In the genomic region with DNA sequence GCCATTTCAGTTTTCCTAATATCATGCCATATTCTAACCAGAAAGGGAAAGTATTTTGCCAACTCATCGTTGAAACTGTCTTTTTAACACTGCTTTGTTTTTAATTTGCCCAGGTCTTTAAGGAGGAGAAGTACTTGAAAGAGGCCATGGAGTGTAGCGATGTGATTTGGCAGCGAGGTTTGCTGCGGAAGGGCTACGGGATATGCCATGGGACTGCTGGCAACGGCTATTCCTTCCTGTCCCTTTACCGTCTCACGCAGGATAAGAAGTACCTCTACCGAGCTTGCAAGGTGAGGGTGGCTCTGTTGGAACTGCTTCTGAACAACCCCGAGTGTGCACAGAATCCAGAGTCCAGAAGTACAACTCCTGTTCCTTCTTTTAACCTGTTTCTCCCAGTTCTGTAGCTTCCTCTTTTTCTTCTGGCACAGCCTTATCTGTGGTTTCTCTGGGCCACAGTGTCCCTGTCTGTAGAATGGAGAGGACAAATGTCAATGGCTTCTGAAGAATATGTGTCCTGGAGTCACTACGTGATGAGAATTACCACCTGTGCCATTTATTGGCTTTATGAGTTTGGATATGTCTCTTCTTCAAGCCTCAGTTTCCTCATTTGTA, we compare ENCODE assay signal across 7 cellular contexts.
"Had no signal": no experiment of that assay in that cellular context is flagged by ENCODE, and none has a peak within 500 bp of the region (broad histone marks: within the 10 kb centered on the region; RNA-seq: fewer than 3 reads in every experiment).

No MANE protein-coding gene starts in this region.

- DNase-seq: activated CD4-positive, alpha-beta T cell treated with anti-CD3 and anti-CD28 coated beads, Interleukin-2, amount 10 ng/mL, durations not matched to agents 7 days and 5 days; activated CD4-positive, CD25-positive, alpha-beta regulatory T cell; caudate nucleus; effector CD8-positive, alpha-beta T cell; gastrocnemius medialis; stimulated activated CD4-positive, alpha-beta T cell treated with anti-CD3 and anti-CD28 coated beads, Interleukin-4, amount 100 ng/mL, for 1 hour; stimulated activated CD8-positive, alpha-beta memory T cell treated with anti-CD3 and anti-CD28 coated beads, Interleukin-4, amount 100 ng/mL, for 48 hours had no signal
